1 cellular context compared by ENCODE assay signal in the genomic region with DNA sequence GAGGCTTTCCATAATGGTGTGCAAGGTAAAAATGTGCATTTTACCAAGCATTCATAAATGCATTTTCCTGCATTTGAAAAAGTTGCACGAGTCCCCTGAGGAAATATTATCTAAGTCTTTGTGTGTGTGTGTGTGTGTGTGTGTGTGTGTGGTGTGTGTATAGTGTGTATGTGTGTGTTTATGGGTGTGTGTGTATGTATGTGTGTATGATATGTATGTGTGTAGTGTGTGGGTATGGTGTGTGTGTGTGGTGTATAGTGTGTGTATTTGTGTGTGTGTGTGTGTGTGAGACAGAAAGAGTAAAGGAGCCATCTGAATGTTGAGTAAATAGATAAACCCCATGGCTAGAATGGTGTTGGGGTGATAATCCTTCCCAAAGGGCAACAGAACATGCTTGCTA.
TF ChIP-seq lines count a peak whose summit lies in the region.

No MANE protein-coding gene starts in this region.

TF ChIP-seq in H1, 55 proteins besides CTCF, POLR2A, EP300 and RAD21:
- TF ChIP-seq, protein P1, sequence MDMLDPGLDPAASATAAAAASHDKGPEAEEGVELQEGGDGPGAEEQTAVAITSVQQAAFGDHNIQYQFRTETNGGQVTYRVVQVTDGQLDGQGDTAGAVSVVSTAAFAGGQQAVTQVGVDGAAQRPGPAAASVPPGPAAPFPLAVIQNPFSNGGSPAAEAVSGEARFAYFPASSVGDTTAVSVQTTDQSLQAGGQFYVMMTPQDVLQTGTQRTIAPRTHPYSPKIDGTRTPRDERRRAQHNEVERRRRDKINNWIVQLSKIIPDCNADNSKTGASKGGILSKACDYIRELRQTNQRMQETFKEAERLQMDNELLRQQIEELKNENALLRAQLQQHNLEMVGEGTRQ (IDR thresholded peaks at IDR 0.05; ENCODE audit: low read length): no peak
- TF ChIP-seq HDAC6 (IDR thresholded peaks at IDR 0.05; ENCODE audit: low read depth, low read length) (no peak), GABPA (IDR thresholded peaks at IDR 0.05; ENCODE audit: borderline replicate concordance, insufficient read depth, low read length) (no peak), SIRT6 (IDR thresholded peaks at IDR 0.05; ENCODE audit: low read length) (no peak), E2F6 (IDR thresholded peaks at IDR 0.05) (no peak), CBX5 (IDR thresholded peaks at IDR 0.05; ENCODE audit: low read depth, low read length) (no peak), SRF (IDR thresholded peaks at IDR 0.05; ENCODE audit: low read depth, low read length) (no peak), SIN3A (conservative IDR thresholded peaks at IDR 0.05 in 1 of 2, IDR thresholded peaks at IDR 0.05 in 1 of 2; ENCODE audit: low read depth in 1 of 2, low read length in 2 of 2) (no peak), NRF1 (IDR thresholded peaks at IDR 0.05; ENCODE audit: low read depth, low read length) (no peak), ATF3 (IDR thresholded peaks at IDR 0.05; ENCODE audit: insufficient read depth, low read depth, low read length) (no peak)
